Comparison of ENCODE assay signal across 12 cellular contexts in genomic region chr10:78248651-78249464, GRCh38.
DNase-seq lines count a peak whose midpoint lies in the region; ATAC-seq and TF ChIP-seq lines count a peak whose summit lies in the region.
"Had no signal": no experiment of that assay in that cellular context is flagged by ENCODE, and none has a peak within 500 bp of the region (broad histone marks: within the 10 kb centered on the region; RNA-seq: fewer than 3 reads in every experiment).

No MANE protein-coding gene starts in this region.

- H3K4me3 ChIP-seq in right cardiac atrium (ENCODE audit: low read length): no peak overlapping the region
- H3K4me3 ChIP-seq in dorsolateral prefrontal cortex: peak overlapping the region in 57 of 59 donors; percentile 2 to 58 (median 39)
- peak overlapping the region; percentile 42 for H3K4me3 ChIP-seq in neural cell (ENCODE audit: low read length)
- H3K4me3 ChIP-seq: heart right ventricle had no signal

- H3K36me3 ChIP-seq in neural cell (ENCODE audit: insufficient read depth, low read length): no peaks in the 10 kb centered on the region
- H3K36me3 ChIP-seq: BE2C, heart right ventricle had no signal

- no peaks in the 10 kb centered on the region for H3F3A ChIP-seq in neural cell (ENCODE audit: insufficient read depth, low read length, poor library complexity, severe bottlenecking)

- H3K9me3 ChIP-seq in right cardiac atrium (ENCODE audit: control insufficient read depth, low read length) (no peaks in the 10 kb centered on the region), neural cell (ENCODE audit: low read length) (no peaks in the 10 kb centered on the region)
- H3K9me3 ChIP-seq: BE2C had no signal

- peak overlapping the region; percentile 36 for H2AFZ ChIP-seq in neural cell (ENCODE audit: low read depth, low read length)

- intact Hi-C loops in right cardiac atrium (cut with DNase I): no loop called here
- intact Hi-C loops in Right ventricle myocardium inferior (cut with DNase I): no loop called here
- intact Hi-C loops in dorsolateral prefrontal cortex (cut with DNase I): no loop called here

- in situ Hi-C loops in ACHN (cut with HindIII; ENCODE audit: low pct_ligation_motif_present, low pct_unique_long_range_greater_than_20kb, low sequenced_read_pairs): no loop called here

- ATAC-seq in right cardiac atrium (peak; percentile 41 to 58), Right ventricle myocardium inferior (no peak), HG03354 (IDR thresholded peaks at IDR 0.05; ENCODE audit: poor library complexity, severe bottlenecking, unreplicated experiment) (no peak)
- ATAC-seq: activated CD4-positive, CD25-positive, alpha-beta regulatory T cell treated with anti-CD3 and anti-CD28 coated beads, Interleukin-2, amount 50 U/mL, for 24 hours; activated naive CD8-positive, alpha-beta T cell treated with anti-CD3 and anti-CD28 coated beads, Interleukin-2, amount 50 U/mL, for 24 hours; heart right ventricle had no signal

- H3K9me2 ChIP-seq in neural cell (ENCODE audit: insufficient read depth, low read length): no peaks in the 10 kb centered on the region

- H3K9ac ChIP-seq in neural cell (ENCODE audit: low read length): peak overlapping the region; percentile 69

- peak overlapping the region; percentile 21 for H3K4me2 ChIP-seq in neural cell (ENCODE audit: low read length)

- no peaks in the 10 kb centered on the region for H3K4me1 ChIP-seq in right cardiac atrium (ENCODE audit: control insufficient read depth, insufficient read depth, low read length)
- H3K4me1 ChIP-seq: BE2C had no signal

- no peaks in the 10 kb centered on the region for H3K79me2 ChIP-seq in neural cell (replicated peaks; ENCODE audit: insufficient read depth, low read length)

- peak; percentile 67 for TF ChIP-seq EP300 in neural cell (conservative IDR thresholded peaks at IDR 0.05; ENCODE audit: poor library complexity, severe bottlenecking)

- TF ChIP-seq RAD21 in neural cell (conservative IDR thresholded peaks at IDR 0.05): peak; percentile 56

- H3K27me3 ChIP-seq in right cardiac atrium (ENCODE audit: control insufficient read depth, insufficient read depth): no peaks in the 10 kb centered on the region
- H3K27me3 ChIP-seq in dorsolateral prefrontal cortex: no peaks in the 10 kb centered on the region
- no peaks in the 10 kb centered on the region for H3K27me3 ChIP-seq in neural cell (ENCODE audit: insufficient read depth, low read depth, low read length)
- H3K27me3 ChIP-seq: BE2C, heart right ventricle had no signal

- H3K27ac ChIP-seq in right cardiac atrium (ENCODE audit: low read length) (no peak overlapping the region), dorsolateral prefrontal cortex (peak overlapping the region in 58 of 59 donors; percentile 20 to 93 (median 80)), neural cell (ENCODE audit: low read length) (peak overlapping the region; percentile 95)

- no peaks in the 10 kb centered on the region for H4K20me1 ChIP-seq in neural cell (ENCODE audit: insufficient read depth)

- 53% methylated on average over 22 of the region's 22 CpGs for WGBS in right cardiac atrium

- TF ChIP-seq CTCF in dorsolateral prefrontal cortex (IDR thresholded peaks at IDR 0.05 in 54 of 56, conservative IDR thresholded peaks at IDR 0.05 in 2 of 56; ENCODE audit: low read depth in 1 of 56, partially characterized antibody in 56 of 56): peak in 1 of 56 donors; percentile 5
- TF ChIP-seq CTCF in neural cell (IDR thresholded peaks at IDR 0.05; ENCODE audit: poor library complexity, severe bottlenecking): no peak

- DNase-seq in right cardiac atrium (peak in 2 of 3 donors; percentile 37 to 71), Right ventricle myocardium inferior (ENCODE audit: missing footprints) (no peak), dorsolateral prefrontal cortex (peak in 8 of 10 donors; percentile 46 to 73 (median 58)), RPMI8226 (no peak), ACHN (no peak)
- no peak for DNase-seq in activated effector memory CD4-positive, alpha-beta T cell treated with Interleukin-2 at 50 U/mL for 16 hours
- DNase-seq: activated naive CD8-positive, alpha-beta T cell treated with anti-CD3 and anti-CD28 coated beads, Interleukin-2, amount 50 U/mL, for 24 hours; BE2C; heart right ventricle had no signal

TF ChIP-seq in neural cell, 6 proteins besides CTCF, POLR2A, EP300 and RAD21:
- TF ChIP-seq SMC3 (conservative IDR thresholded peaks at IDR 0.05; ENCODE audit: poor library complexity) (peak; percentile 60), POLR2AphosphoS5 (IDR thresholded peaks at IDR 0.05) (peak; percentile 64), REST (IDR thresholded peaks at IDR 0.05; ENCODE audit: borderline replicate concordance) (peak; percentile 73), MXI1 (conservative IDR thresholded peaks at IDR 0.05; ENCODE audit: poor library complexity, severe bottlenecking) (no peak), EZH2 (IDR thresholded peaks at IDR 0.05; ENCODE audit: borderline replicate concordance, insufficient read depth, low read length, poor library complexity, severe bottlenecking) (no peak), TAF1 (IDR thresholded peaks at IDR 0.05; ENCODE audit: low read depth) (no peak)

Comparison
In these comparisons a context has a peak if more than half of its experiments do, and no peak if none do; other contexts are left out.
1. ATAC-seq: peak in right cardiac atrium (2 of 2); none in Right ventricle myocardium inferior (single experiment) and HG03354 (single experiment).
2. DNase-seq: peak in right cardiac atrium (2 of 3) and dorsolateral prefrontal cortex (8 of 10); none in Right ventricle myocardium inferior (single experiment), RPMI8226 (single experiment), activated effector memory CD4-positive, alpha-beta T cell treated with Interleukin-2 at 50 U/mL for 16 hours (single experiment) and ACHN (single experiment).